8 cellular contexts compared by ENCODE assay signal in the genomic region with DNA sequence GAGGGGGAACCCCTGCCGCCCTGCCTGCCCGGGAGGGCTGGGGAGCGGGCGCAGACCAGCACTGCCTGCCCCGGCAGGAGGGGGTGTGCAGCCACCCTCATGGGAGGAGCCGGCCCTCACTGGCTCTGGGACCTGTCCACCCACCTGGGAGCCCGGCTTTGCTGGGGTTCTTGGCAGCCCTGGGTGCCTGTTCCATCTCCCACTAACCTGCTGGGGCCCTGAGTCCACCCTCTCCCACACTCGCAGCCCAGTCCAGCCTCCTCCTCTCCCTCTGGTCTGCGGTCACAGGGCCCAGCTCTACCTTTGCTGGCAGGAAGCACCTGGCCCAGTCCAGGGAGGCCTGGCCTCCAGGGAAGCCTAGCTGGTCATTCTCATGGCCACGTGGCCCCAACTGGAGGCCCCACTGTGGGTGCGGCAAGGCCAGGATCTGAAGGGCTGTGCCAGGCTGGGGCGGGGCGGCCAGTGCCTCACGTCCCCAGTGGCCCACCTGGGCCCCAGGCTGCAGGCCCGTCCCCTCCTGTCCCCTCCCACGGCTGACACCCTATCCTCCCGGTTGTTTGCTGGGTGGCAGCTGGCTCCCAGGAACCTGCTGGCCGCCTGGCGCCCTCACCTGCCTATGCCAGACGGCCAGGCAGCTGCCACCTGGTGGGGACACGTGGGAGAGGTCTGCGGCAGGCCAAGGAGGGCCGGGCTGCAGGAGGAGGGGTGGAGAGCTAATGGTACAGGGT. TPM values are rescaled to one million over a fixed set of nuclear protein-coding genes. Genes with fewer than 3 reads are reported as not detected.
DNase-seq lines count a peak whose midpoint lies in the region; ATAC-seq and TF ChIP-seq lines count a peak whose summit lies in the region.

Gene TMEM184A (minus strand): TSS at position 393 of the 728 bp plus-strand sequence. CDS start 721 bp downstream, outside the sequence.

- no peak within 1 kb of the TSS for H3K27ac ChIP-seq in CD4-positive, alpha-beta memory T cell (ENCODE audit: low read depth, low read length)
- H3K27ac ChIP-seq in HUES48 (ENCODE audit: low read depth, low read length) (peak within 1 kb of the TSS; percentile 65), OCI-LY3 (ENCODE audit: low read length) (no peak within 1 kb of the TSS), left lung (peak within 1 kb of the TSS in 1 of 2 donors; percentile 38), thyroid gland (no peak within 1 kb of the TSS)

- intact Hi-C loops in CD4-positive, alpha-beta memory T cell (cut with micrococcal nuclease) = loop anchor here (1.0 kb wide), 1 partner anchor 24 kb away; no protein-coding TSS in a partner anchor
- intact Hi-C loops in left lung (cut with DNase I) (no loop called here), thyroid gland (cut with DNase I) (loop anchor here (5.0 kb wide), 1 partner anchor 54 kb away; the partner anchor contains the start of gene INTS1)

- no peak within 1 kb of the TSS for H3K4me3 Mint-ChIP-seq in CD4-positive, alpha-beta memory T cell

- peak within 1 kb of the TSS; percentile 74; the same call in 1 of the 2 replicates for H2AFZ ChIP-seq in OCI-LY3 (ENCODE audit: low read depth, low read length)

- no peak for TF ChIP-seq POLR2A in thyroid gland (IDR thresholded peaks at IDR 0.05)

- H3K4me1 ChIP-seq in CD4-positive, alpha-beta memory T cell (ENCODE audit: insufficient read depth, low read length) = no peaks in the 10 kb centered on the region
- peaks cover 11% of the 10 kb centered on the region for H3K4me1 ChIP-seq in HUES48 (ENCODE audit: control insufficient read depth, insufficient read depth, low read length)
- peaks cover 11% of the 10 kb centered on the region for H3K4me1 ChIP-seq in OCI-LY3 (ENCODE audit: low read length)
- H3K4me1 ChIP-seq in left lung = peaks cover 5 to 9% of the 10 kb centered on the region in 2 donors
- peaks cover 0 to 15% of the 10 kb centered on the region in 2 donors for H3K4me1 ChIP-seq in thyroid gland

- 14 to 39% methylated on average over 8 to 16 of the region's 23 CpGs for WGBS in thyroid gland, 2 donors

- peak within 1 kb of the TSS; percentile 48 for H3K4me2 ChIP-seq in OCI-LY3 (ENCODE audit: low read length)

- H3K4me1 Mint-ChIP-seq in CD4-positive, alpha-beta memory T cell = peaks cover 0 to 3% (median under 1%) of the 10 kb centered on the region in 4 donors

- H3K9ac ChIP-seq in HUES48 (ENCODE audit: low read depth, low read length) (no peak within 1 kb of the TSS), OCI-LY3 (ENCODE audit: low read length) (no peak within 1 kb of the TSS)

- no peaks in the 10 kb centered on the region for H3K9me3 ChIP-seq in CD4-positive, alpha-beta memory T cell (ENCODE audit: control insufficient read depth in 1 of 2, low read length in 2 of 2)
- H3K9me3 ChIP-seq in HUES48 (ENCODE audit: control insufficient read depth, insufficient read depth, low read length) (no peaks in the 10 kb centered on the region), OCI-LY3 (ENCODE audit: insufficient read depth, low read length) (no peaks in the 10 kb centered on the region), left lung (no peaks in the 10 kb centered on the region), thyroid gland (no peaks in the 10 kb centered on the region)

- CTCF ChIA-PET in CD4-positive, alpha-beta memory T cell (lab: Charles Lee; ENCODE audit: partially characterized antibody) = interaction anchor here (0.7 to 2.1 kb wide), 4 partner anchors 23 to 699 kb away, joined by 3 to 9 read pairs (median 4); partner anchors contain the start of gene INTS1

- DNase-seq in CD4-positive, alpha-beta memory T cell = peak in 4 of 5 donors; percentile 31 to 44 (median 41)
- DNase-seq in astrocyte of the spinal cord (ENCODE audit: low read depth, low spot score) (no peak), left lung (peak; percentile 77 to 92), thyroid gland (peak; percentile 85 to 88)

- peaks cover 0 to 1% of the 10 kb centered on the region in 2 donors for H3K27me3 Mint-ChIP-seq in CD4-positive, alpha-beta memory T cell

- H3K27ac Mint-ChIP-seq in CD4-positive, alpha-beta memory T cell = peak within 1 kb of the TSS in 1 of 7 donors; percentile 17

- H3K36me3 ChIP-seq in CD4-positive, alpha-beta memory T cell (ENCODE audit: insufficient read depth, low read length) = no peaks in the 10 kb centered on the region
- H3K36me3 ChIP-seq in HUES48 (ENCODE audit: control insufficient read depth, insufficient read depth, low read length) (no peaks in the 10 kb centered on the region), OCI-LY3 (replicated peaks; ENCODE audit: low read depth, low read length) (no peaks in the 10 kb centered on the region), left lung (no peaks in the 10 kb centered on the region), thyroid gland (no peaks in the 10 kb centered on the region)

- no peaks in the 10 kb centered on the region for H3K9me3 Mint-ChIP-seq in CD4-positive, alpha-beta memory T cell

- no peaks in the 10 kb centered on the region for H3K27me3 ChIP-seq in CD4-positive, alpha-beta memory T cell (ENCODE audit: insufficient read depth, low read length)
- H3K27me3 ChIP-seq in HUES48 (ENCODE audit: control insufficient read depth, insufficient read depth, low read length) = no peaks in the 10 kb centered on the region
- H3K27me3 ChIP-seq in OCI-LY3 (ENCODE audit: low read depth, low read length) = no peaks in the 10 kb centered on the region
- no peaks in the 10 kb centered on the region for H3K27me3 ChIP-seq in left lung
- H3K27me3 ChIP-seq in thyroid gland = no peaks in the 10 kb centered on the region

- H3K36me3 Mint-ChIP-seq in CD4-positive, alpha-beta memory T cell = no peaks in the 10 kb centered on the region

- POLR2A ChIA-PET in CD4-positive, alpha-beta memory T cell (lab: Charles Lee; ENCODE audit: partially characterized antibody) = no interaction called here

- no peaks in the 10 kb centered on the region for H3K79me2 ChIP-seq in OCI-LY3 (ENCODE audit: low read length)

- TF ChIP-seq CTCF in OCI-LY3 (IDR thresholded peaks at IDR 0.05; ENCODE audit: low read depth, low read length) = peak; percentile 43
- TF ChIP-seq CTCF in astrocyte of the spinal cord (IDR thresholded peaks at IDR 0.05; ENCODE audit: low read depth, low read length) = peak; percentile 45
- TF ChIP-seq CTCF in left lung (IDR thresholded peaks at IDR 0.05) = peak; percentile 22 to 42
- TF ChIP-seq CTCF in thyroid gland (IDR thresholded peaks at IDR 0.05) = peak; percentile 32 to 83 (median 77)

- ATAC-seq in left lung = peak; percentile 92
- ATAC-seq in HG02798 (IDR thresholded peaks at IDR 0.05; ENCODE audit: poor library complexity, unreplicated experiment) = no peak
- no peak for ATAC-seq in HG03521 (IDR thresholded peaks at IDR 0.05; ENCODE audit: unreplicated experiment)

- H3K4me3 ChIP-seq in CD4-positive, alpha-beta memory T cell (ENCODE audit: low read length in 2 of 2) = no peak within 1 kb of the TSS
- H3K4me3 ChIP-seq in HUES48 (ENCODE audit: low read depth, low read length) = no peak within 1 kb of the TSS
- peak within 1 kb of the TSS; percentile 20; the same call in 1 of the 2 replicates for H3K4me3 ChIP-seq in OCI-LY3 (ENCODE audit: low read length)
- H3K4me3 ChIP-seq in astrocyte of the spinal cord (ENCODE audit: low read depth, low read length) = no peak within 1 kb of the TSS
- peak within 1 kb of the TSS in 1 of 2 donors; percentile 21 for H3K4me3 ChIP-seq in left lung
- H3K4me3 ChIP-seq in thyroid gland (replicated peaks in 1 of 3) = no peak within 1 kb of the TSS

- no peaks in the 10 kb centered on the region for H4K20me1 ChIP-seq in OCI-LY3 (ENCODE audit: insufficient read depth, low read length)

- in situ Hi-C loops in astrocyte of the spinal cord (cut with HindIII; ENCODE audit: low sequenced_read_pairs) = no loop called here

RNA-seq across cellular contexts. Expression of gene TMEM184A, which starts in this region (rescaled TPM):
- total RNA-seq in CD4-positive, alpha-beta memory T cell = not detected
- polyA plus RNA-seq in CD4-positive, alpha-beta memory T cell = not detected
- total RNA-seq in left lung = 1 to 10 TPM; 7.9 to 9.7 TPM
- 1 to 10 TPM in 1 of 4 donors, under 1 TPM in 3; 0.44 to 3.0 (median 0.70) TPM for total RNA-seq in thyroid gland

Comparison
In these comparisons a context has a peak if more than half of its experiments do, and no peak if none do; other contexts are left out.
1. Peak in DNase-seq in CD4-positive, alpha-beta memory T cell; RNA of the gene not detected or under 1 TPM.
2. intact Hi-C loops: an anchor here in CD4-positive, alpha-beta memory T cell (1.0 kb wide) and thyroid gland (5.0 kb wide); none called in left lung.